In genomic region chr10:122878799-122879338, GRCh38 we compare ENCODE assay signal across 9 cellular contexts. TPM values are rescaled to one million over a fixed set of nuclear protein-coding genes. Genes with fewer than 3 reads are reported as not detected.
DNase-seq lines count a peak whose midpoint lies in the region; ATAC-seq and TF ChIP-seq lines count a peak whose summit lies in the region.
"Had no signal": no experiment of that assay in that cellular context is flagged by ENCODE, and none has a peak within 500 bp of the region (broad histone marks: within the 10 kb centered on the region; RNA-seq: fewer than 3 reads in every experiment).

No MANE protein-coding gene starts in this region.

- H3K9me3 ChIP-seq in endocrine pancreas (ENCODE audit: control insufficient read depth, low read length) = no peaks in the 10 kb centered on the region
- no peaks in the 10 kb centered on the region for H3K9me3 ChIP-seq in H9 (ENCODE audit: control insufficient read depth, low read depth, low read length)

- no peak overlapping the region for H4K8ac ChIP-seq in H9 (replicated peaks; ENCODE audit: insufficient read length, low read depth, low read length)

- H2BK5ac ChIP-seq in H9 (ENCODE audit: insufficient read length, low read length) = no peak overlapping the region

- peaks cover 34 to 59% of the 10 kb centered on the region in 2 donors for H3K4me1 Mint-ChIP-seq in natural killer cell treated with Interleukin-12 subunit alpha and Interleukin-12 subunit beta and Interleukin-15 and Interleukin-18, amount 100 ng/mL, for 72 hours (ENCODE audit: low read depth in 2 of 2)
- peaks cover 48 to 54% of the 10 kb centered on the region in 2 experiments for H3K4me1 Mint-ChIP-seq in H9

- H2BK20ac ChIP-seq in H9 (ENCODE audit: low read depth, low read length, poor library complexity, severe bottlenecking) = no peak overlapping the region

- H3K9ac ChIP-seq in endocrine pancreas (ENCODE audit: control insufficient read depth, insufficient read depth, low read length) (peak overlapping the region; percentile 55), H9 (ENCODE audit: extremely low read depth, insufficient read length, low read length) (no peak overlapping the region)

- H3K18ac ChIP-seq in H9 (ENCODE audit: insufficient read length, low read depth, low read length) = no peak overlapping the region

- no peak overlapping the region for H3K4me2 ChIP-seq in H9 (ENCODE audit: insufficient read depth, insufficient read length, low read length)

- DNase-seq in NCI-H526 (lab: John Stamatoyannopoulos, UW) (peak; percentile 43 to 75), NCI-H526 treated with DMSO at 0.1 percent for 48 hours (lab: John Stamatoyannopoulos, UW) (no peak), OCI-M1 (lab: John Stamatoyannopoulos, UW) (peak; percentile 51), H9 (no peak)
- DNase-seq in natural killer cell treated with Interleukin-12 subunit alpha and Interleukin-12 subunit beta and Interleukin-15 and Interleukin-18, amount 100 ng/mL, for 72 hours (ENCODE audit: low spot score) = no peak
- DNase-seq in activated CD8-positive, alpha-beta memory T cell treated with anti-CD3 and anti-CD28 coated beads, Interleukin-2, amount 50 U/mL, for 4 hours = no peak

- peaks cover 12% of the 10 kb centered on the region for H3K36me3 Mint-ChIP-seq in natural killer cell treated with Interleukin-12 subunit alpha and Interleukin-12 subunit beta and Interleukin-15 and Interleukin-18, amount 100 ng/mL, for 72 hours
- H3K36me3 Mint-ChIP-seq in H9 (ENCODE audit: insufficient read depth in 1 of 3, low read depth in 3 of 3) = no peaks in the 10 kb centered on the region; a peak in 2 of 7 replicates
- H3K36me3 Mint-ChIP-seq: brain had no signal

- no peaks in the 10 kb centered on the region for H3K79me2 ChIP-seq in H9 (ENCODE audit: insufficient read depth, low read length)

- H2BK12ac ChIP-seq in H9 (ENCODE audit: insufficient read length, low read depth, low read length) = no peak overlapping the region

- WGBS in H9 (ENCODE audit: extremely low coverage, insufficient read length, low lambda C conversion rate) = no CpG with 5 or more reads among the region's 14 CpGs

- H3K36me3 ChIP-seq in endocrine pancreas (ENCODE audit: control insufficient read depth, insufficient read depth, low read length) = no peaks in the 10 kb centered on the region

- no peaks in the 10 kb centered on the region for H3K9me3 Mint-ChIP-seq in natural killer cell treated with Interleukin-12 subunit alpha and Interleukin-12 subunit beta and Interleukin-15 and Interleukin-18, amount 100 ng/mL, for 72 hours
- no peaks in the 10 kb centered on the region for H3K9me3 Mint-ChIP-seq in H9

- H3K56ac ChIP-seq in H9 (ENCODE audit: insufficient read length, low read depth, low read length) = no peak overlapping the region

- no peak overlapping the region for H2AK5ac ChIP-seq in H9 (ENCODE audit: insufficient read length, low read length)

- no peak overlapping the region for H2AFZ ChIP-seq in H9 (ENCODE audit: low read length)

- H2BK120ac ChIP-seq in H9 (ENCODE audit: low read depth, low read length, poor library complexity, severe bottlenecking) = no peak overlapping the region

- H3T11ph ChIP-seq in H9 (ENCODE audit: low read length) = no peak overlapping the region

- H2BK15ac ChIP-seq in H9 (ENCODE audit: low read depth, low read length) = no peak overlapping the region

- H3K4me3 ChIP-seq in endocrine pancreas (ENCODE audit: control insufficient read depth, insufficient read depth, low read length) = peak overlapping the region; percentile 60

- H3K4ac ChIP-seq in H9 (ENCODE audit: low read depth, low read length) = no peak overlapping the region

- no peak for TF ChIP-seq CTCF in H9 (conservative IDR thresholded peaks at IDR 0.05)

- H4K5ac ChIP-seq in H9 (ENCODE audit: insufficient read length, low read depth, low read length) = no peak overlapping the region

- H3K27me3 ChIP-seq in endocrine pancreas (ENCODE audit: control insufficient read depth, insufficient read depth, low read length) (no peaks in the 10 kb centered on the region), H9 (ENCODE audit: insufficient read depth, low read length) (no peaks in the 10 kb centered on the region)

- H3K4me3 Mint-ChIP-seq in natural killer cell treated with Interleukin-12 subunit alpha and Interleukin-12 subunit beta and Interleukin-15 and Interleukin-18, amount 100 ng/mL, for 72 hours = peak overlapping the region; percentile 92
- H3K4me3 Mint-ChIP-seq in H9 = no peak overlapping the region; a peak in 1 of 5 replicates

- H3K27me3 Mint-ChIP-seq in natural killer cell treated with Interleukin-12 subunit alpha and Interleukin-12 subunit beta and Interleukin-15 and Interleukin-18, amount 100 ng/mL, for 72 hours = no peaks in the 10 kb centered on the region
- peaks cover 1% of the 10 kb centered on the region; the same call in 1 of the 2 replicates for H3K27me3 Mint-ChIP-seq in H9 (ENCODE audit: low read depth)

- H3K4me1 ChIP-seq in endocrine pancreas (ENCODE audit: control insufficient read depth, insufficient read depth, low read length) (peaks cover 4% of the 10 kb centered on the region), H9 (ENCODE audit: insufficient read depth, low read length) (no peaks in the 10 kb centered on the region; the same call in 1 of the 2 replicates)

- H3K14ac ChIP-seq in H9 (ENCODE audit: insufficient read depth, low read length) = no peak overlapping the region

- no peak overlapping the region for H4K91ac ChIP-seq in H9 (ENCODE audit: insufficient read length, low read depth, low read length)

- H3K79me1 ChIP-seq in H9 (ENCODE audit: insufficient read depth, low read depth, low read length, poor library complexity, severe bottlenecking) = no peaks in the 10 kb centered on the region

- H3K27ac Mint-ChIP-seq in natural killer cell treated with Interleukin-12 subunit alpha and Interleukin-12 subunit beta and Interleukin-15 and Interleukin-18, amount 100 ng/mL, for 72 hours = peak overlapping the region; percentile 90 to 95
- H3K27ac Mint-ChIP-seq in H9 = peak overlapping the region in 1 of 3 experiments; percentile 10; a peak in 2 of 7 replicates

- H4K20me1 ChIP-seq in H9 (ENCODE audit: control insufficient read depth, insufficient read depth, insufficient read length) = no peaks in the 10 kb centered on the region

- no peaks in the 10 kb centered on the region for H3K23me2 ChIP-seq in H9 (ENCODE audit: insufficient read length, low read depth, low read length, poor library complexity, severe bottlenecking)

- peak; percentile 15 for ATAC-seq in HG02798 (IDR thresholded peaks at IDR 0.05; ENCODE audit: poor library complexity, unreplicated experiment)
- ATAC-seq in natural killer cell treated with Interleukin-12 subunit alpha and Interleukin-12 subunit beta and Interleukin-15 and Interleukin-18, amount 100 ng/mL, for 72 hours = peak; percentile 17 to 61

- H3K23ac ChIP-seq in H9 (ENCODE audit: insufficient read length, low read depth, low read length) = no peak overlapping the region

- H3K27ac ChIP-seq in H9 (ENCODE audit: insufficient read length, low read depth, low read length) = no peak overlapping the region

RNA-seq across cellular contexts. Expression of gene FAM24B, which starts 0.5 kb away (rescaled TPM):
- 10 to 100 TPM in 1 of 2 donors, 1 to 10 TPM in 1; 3.0 to 19.7 TPM for total RNA-seq in natural killer cell treated with Interleukin-12 subunit alpha and Interleukin-12 subunit beta and Interleukin-15 and Interleukin-18, amount 100 ng/mL, for 72 hours
- total RNA-seq in H9 (2021) = not detected in 2 replicates

RNA-seq across cellular contexts. Expression of gene FAM24A, which starts 31.5 kb away (rescaled TPM):
- total RNA-seq in natural killer cell treated with Interleukin-12 subunit alpha and Interleukin-12 subunit beta and Interleukin-15 and Interleukin-18, amount 100 ng/mL, for 72 hours = not detected
- not detected in 2 replicates for total RNA-seq in H9 (2021)

RNA-seq across cellular contexts. Expression of gene CUZD1, which starts 33.2 kb away (rescaled TPM):
- total RNA-seq in natural killer cell treated with Interleukin-12 subunit alpha and Interleukin-12 subunit beta and Interleukin-15 and Interleukin-18, amount 100 ng/mL, for 72 hours = 1 to 10 TPM; 1.1 to 3.9 TPM
- total RNA-seq in H9 (2021) = 17.2 and 19.4 TPM in 2 replicates

Comparison
In these comparisons a context has a peak if more than half of its experiments do, and no peak if none do; other contexts are left out.
1. DNase-seq: peak in NCI-H526 (2 of 2) and OCI-M1 (single experiment); none in NCI-H526 treated with DMSO at 0.1 percent for 48 hours (single experiment), natural killer cell treated with Interleukin-12 subunit alpha and Interleukin-12 subunit beta and Interleukin-15 and Interleukin-18, amount 100 ng/mL, for 72 hours (single experiment), H9 (single experiment) and activated CD8-positive, alpha-beta memory T cell treated with anti-CD3 and anti-CD28 coated beads, Interleukin-2, amount 50 U/mL, for 4 hours (single experiment).